ENCODE assay signal across 8 cellular contexts in genomic region chr4:186725422-186726149, GRCh38. TPM values are rescaled to one million over a fixed set of nuclear protein-coding genes. Genes with fewer than 3 reads are reported as not detected.
DNase-seq lines count a peak whose midpoint lies in the region; ATAC-seq and TF ChIP-seq lines count a peak whose summit lies in the region.

No MANE protein-coding gene starts in this region.

- H3K27ac ChIP-seq in heart left ventricle, result peak overlapping the region in 11 of 12 donors; percentile 25 to 97 (median 92)
- H3K27ac ChIP-seq in parathyroid adenoma, result no peak overlapping the region

- TF ChIP-seq POLR2A in heart left ventricle (IDR thresholded peaks at IDR 0.05), result no peak

- 0 to 3% (median 1%) methylated on average over 26 to 35 of the region's 35 CpGs for WGBS in heart left ventricle, 4 donors

- intact Hi-C loops in heart left ventricle (cut with DNase I), result loop anchor here in 8 of 10 donors (1.0 to 10.0 kb wide), 12 partner anchors 49 to 879 kb away; no protein-coding TSS in a partner anchor

- H2AFZ ChIP-seq in parathyroid adenoma, result no peak overlapping the region

- H3K9me3 ChIP-seq in MG63, result 0 out of 2 replicates have a peak, but pooled peaks cover 2% of the 10 kb centered on the region
- H3K9me3 ChIP-seq in heart left ventricle, result peaks cover 0 to 4% (median 0%) of the 10 kb centered on the region in 12 donors
- H3K9me3 ChIP-seq in parathyroid adenoma (ENCODE audit: control insufficient read depth, low read length), result no peaks in the 10 kb centered on the region

- no peak overlapping the region for H3K27ac Mint-ChIP-seq in activated naive CD8-positive, alpha-beta T cell treated with anti-CD3 and anti-CD28 coated beads for 36 hours

- peak; percentile 71 to 90 (median 81) for ATAC-seq in heart left ventricle
- ATAC-seq in GM19455 (IDR thresholded peaks at IDR 0.05; ENCODE audit: unreplicated experiment), result no peak
- ATAC-seq in HG02884 (IDR thresholded peaks at IDR 0.05; ENCODE audit: unreplicated experiment), result no peak

- DNase-seq in EL (peak; percentile 83), MG63 (peak; percentile 71), heart left ventricle (peak; percentile 76 to 84 (median 83)), NCI-H146 (lab: John Stamatoyannopoulos, UW) (no peak)
- DNase-seq in activated naive CD8-positive, alpha-beta T cell treated with anti-CD3 and anti-CD28 coated beads for 36 hours, result peak; percentile 15

- no peaks in the 10 kb centered on the region for H3K79me2 ChIP-seq in parathyroid adenoma

- H3K4me2 ChIP-seq in parathyroid adenoma (ENCODE audit: low read length), result peak overlapping the region; percentile 84

- peaks cover 0 to 22% (median 3%) of the 10 kb centered on the region in 12 donors for H3K4me1 ChIP-seq in heart left ventricle
- H3K4me1 ChIP-seq in parathyroid adenoma, result no peaks in the 10 kb centered on the region

- peak in 11 of 12 donors; percentile 32 to 80 (median 64) for TF ChIP-seq CTCF in heart left ventricle (IDR thresholded peaks at IDR 0.05)
- TF ChIP-seq CTCF in parathyroid adenoma (IDR thresholded peaks at IDR 0.05), result peak; percentile 14

- H3K27me3 ChIP-seq in MG63, result no peaks in the 10 kb centered on the region
- peaks cover 0 to 63% (median 0%) of the 10 kb centered on the region in 9 donors for H3K27me3 ChIP-seq in heart left ventricle
- H3K27me3 ChIP-seq in parathyroid adenoma (ENCODE audit: control insufficient read depth, insufficient read depth, low read length), result no peaks in the 10 kb centered on the region

- H3K9me3 Mint-ChIP-seq in activated naive CD8-positive, alpha-beta T cell treated with anti-CD3 and anti-CD28 coated beads for 36 hours, result no peaks in the 10 kb centered on the region

- H3K4me3 Mint-ChIP-seq in activated naive CD8-positive, alpha-beta T cell treated with anti-CD3 and anti-CD28 coated beads for 36 hours, result no peak overlapping the region

- H3K9ac ChIP-seq in parathyroid adenoma, result no peak overlapping the region

- H3K4me1 Mint-ChIP-seq in activated naive CD8-positive, alpha-beta T cell treated with anti-CD3 and anti-CD28 coated beads for 36 hours, result peaks cover 15% of the 10 kb centered on the region

- H3K4me3 ChIP-seq in MG63 (peak overlapping the region; percentile 69), heart left ventricle (peak overlapping the region; percentile 66 to 88 (median 80)), parathyroid adenoma (ENCODE audit: low read depth, low read length) (peak overlapping the region; percentile 74)

- peaks cover 69% of the 10 kb centered on the region for H3K27me3 Mint-ChIP-seq in activated naive CD8-positive, alpha-beta T cell treated with anti-CD3 and anti-CD28 coated beads for 36 hours

- H3K36me3 Mint-ChIP-seq in activated naive CD8-positive, alpha-beta T cell treated with anti-CD3 and anti-CD28 coated beads for 36 hours, result no peaks in the 10 kb centered on the region

- H3K36me3 ChIP-seq in MG63, result no peaks in the 10 kb centered on the region
- no peaks in the 10 kb centered on the region for H3K36me3 ChIP-seq in heart left ventricle
- no peaks in the 10 kb centered on the region for H3K36me3 ChIP-seq in parathyroid adenoma (ENCODE audit: control insufficient read depth, insufficient read depth, low read length)

RNA-seq across cellular contexts. Expression of gene FAT1, which starts 1.9 kb away (rescaled TPM):
- 6.4 and 10.6 TPM in 2 replicates for total RNA-seq in MG63 (2014; rRNA removed; shearing (Covaris generic); ENCODE audit: low replicate concordance)
- total RNA-seq in activated naive CD8-positive, alpha-beta T cell treated with anti-CD3 and anti-CD28 coated beads for 36 hours, result under 1 TPM in 1 of 2 experiments, not detected in 1; 0.02 TPM
- 100 to 1,000 TPM in 2 of 9 donors, 10 to 100 TPM in 7; 54.4 to 151 (median 76.4) TPM for total RNA-seq in heart left ventricle
- 10 to 100 TPM; 15.2 to 57.1 TPM for polyA plus RNA-seq in heart left ventricle

Comparison
In these comparisons a context has a peak if more than half of its experiments do, and no peak if none do; other contexts are left out.
1. ATAC-seq: peak in heart left ventricle (4 of 4); none in GM19455 (single experiment) and HG02884 (single experiment).
2. Peak in every context shown above with its lines, with median percentiles within 50 percentile points of each other: H3K4me3 ChIP-seq.